In genomic region chr7:34389332-34390078, GRCh38 we compare ENCODE assay signal across 1 cellular context.
TF ChIP-seq lines count a peak whose summit lies in the region.

No MANE protein-coding gene starts in this region.

TF ChIP-seq in HepG2, 621 proteins besides CTCF, POLR2A, EP300 and RAD21 (continued from another document):
- no peak for TF ChIP-seq HNF1A (IDR thresholded peaks at IDR 0.05; ENCODE audit: low read depth)
- no peak for TF ChIP-seq HNF1A (CRISPR knock-in tag; IDR thresholded peaks at IDR 0.05; ENCODE audit: borderline replicate concordance)
